In the genomic region with DNA sequence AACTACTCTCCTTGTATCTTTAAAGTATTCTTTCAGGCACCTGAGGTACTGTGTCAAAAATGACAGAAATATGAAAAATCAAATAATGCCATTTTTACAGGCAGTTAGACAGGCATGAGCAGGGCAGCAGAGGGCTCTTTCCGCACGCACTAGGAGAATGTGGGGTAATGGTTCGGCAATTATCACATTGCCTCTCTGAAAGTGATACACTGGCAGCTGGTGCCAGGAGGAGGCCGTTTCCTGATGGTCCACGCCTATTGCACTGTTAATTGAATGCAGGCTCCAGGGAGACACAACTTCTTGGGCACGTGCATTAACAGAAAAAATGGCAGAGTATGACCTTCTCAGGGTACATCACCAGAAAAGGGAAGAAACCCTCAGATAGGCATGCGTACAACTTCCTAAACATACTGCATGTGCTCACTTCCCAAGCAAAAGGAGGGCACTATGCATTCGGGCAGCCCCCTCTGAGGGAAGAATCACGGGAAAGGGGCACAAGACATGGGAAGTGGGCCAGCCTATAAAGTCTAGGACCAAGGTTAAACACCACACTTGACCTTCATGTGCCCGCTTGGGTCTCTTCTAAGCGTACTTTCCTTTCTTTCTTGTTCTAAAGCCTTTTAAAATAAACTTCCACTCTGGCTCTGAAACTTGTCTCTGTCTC, we compare ENCODE assay signal across 14 cellular contexts.
"Had no signal": no experiment of that assay in that cellular context is flagged by ENCODE, and none has a peak within 500 bp of the region (broad histone marks: within the 10 kb centered on the region; RNA-seq: fewer than 3 reads in every experiment).

No MANE protein-coding gene starts in this region.

- H3K9me3 Mint-ChIP-seq: activated naive CD4-positive, alpha-beta T cell treated with anti-CD3 and anti-CD28 coated beads, Interleukin-2, amount 10 ng/mL, durations not matched to agents 7 days and 5 days; natural killer cell had no signal

- H3K27me3 Mint-ChIP-seq: activated naive CD4-positive, alpha-beta T cell treated with anti-CD3 and anti-CD28 coated beads, Interleukin-2, amount 10 ng/mL, durations not matched to agents 7 days and 5 days; activated T-helper 17 cell treated with anti-CD3 and anti-CD28 coated beads, Interleukin-2, amount 50 U/mL, for 72 hours had no signal

- H3K27ac Mint-ChIP-seq: activated naive CD4-positive, alpha-beta T cell treated with anti-CD3 and anti-CD28 coated beads, Interleukin-2, amount 10 ng/mL, durations not matched to agents 7 days and 5 days; activated T-helper 17 cell treated with anti-CD3 and anti-CD28 coated beads, Interleukin-2, amount 50 U/mL, for 72 hours; natural killer cell had no signal

- H3K36me3 ChIP-seq: cardiac muscle cell had no signal

- H3K9me3 ChIP-seq: stomach, thoracic aorta had no signal

- H3K4me3 Mint-ChIP-seq: activated naive CD4-positive, alpha-beta T cell treated with anti-CD3 and anti-CD28 coated beads, Interleukin-2, amount 10 ng/mL, durations not matched to agents 7 days and 5 days; activated T-helper 17 cell treated with anti-CD3 and anti-CD28 coated beads, Interleukin-2, amount 50 U/mL, for 72 hours; natural killer cell had no signal

- H3K27ac ChIP-seq: cardiac muscle cell, stomach, thoracic aorta had no signal

- ATAC-seq: activated T-helper 17 cell treated with anti-CD3 and anti-CD28 coated beads, Interleukin-2, amount 50 U/mL, for 72 hours; left cardiac atrium; natural killer cell had no signal

- H3K27me3 ChIP-seq: cardiac muscle cell, stomach had no signal

- DNase-seq: activated CD4-positive, alpha-beta T cell treated with anti-CD3 and anti-CD28 coated beads for 48 hours; activated CD8-positive, alpha-beta memory T cell treated with anti-CD3 and anti-CD28 coated beads for 24 hours; activated naive CD4-positive, alpha-beta T cell treated with anti-CD3 and anti-CD28 coated beads, Interleukin-2, amount 10 ng/mL, durations not matched to agents 7 days and 5 days; effector memory CD4-positive, alpha-beta T cell; hippocampal formation; left cardiac atrium; natural killer cell; occipital lobe; stimulated activated CD4-positive, alpha-beta T cell treated with anti-CD3 and anti-CD28 coated beads, Interleukin-15, amount 100 ng/mL, for 24 hours; stimulated activated CD4-positive, alpha-beta T cell treated with anti-CD3 and anti-CD28 coated beads, Interleukin-4, amount 100 ng/mL, for 24 hours; stomach had no signal

- H3K4me1 Mint-ChIP-seq: activated naive CD4-positive, alpha-beta T cell treated with anti-CD3 and anti-CD28 coated beads, Interleukin-2, amount 10 ng/mL, durations not matched to agents 7 days and 5 days; activated T-helper 17 cell treated with anti-CD3 and anti-CD28 coated beads, Interleukin-2, amount 50 U/mL, for 72 hours; natural killer cell had no signal

- H3K4me3 ChIP-seq: cardiac muscle cell, stomach, thoracic aorta had no signal

- H3K36me3 Mint-ChIP-seq: activated naive CD4-positive, alpha-beta T cell treated with anti-CD3 and anti-CD28 coated beads, Interleukin-2, amount 10 ng/mL, durations not matched to agents 7 days and 5 days; natural killer cell had no signal
